ENCODE assay signal across 18 cellular contexts in genomic region chr1:185690527-185690926, GRCh38. TPM values are rescaled to one million over a fixed set of nuclear protein-coding genes. Genes with fewer than 3 reads are reported as not detected.
DNase-seq lines count a peak whose midpoint lies in the region; ATAC-seq and TF ChIP-seq lines count a peak whose summit lies in the region.
"Had no signal": no experiment of that assay in that cellular context is flagged by ENCODE, and none has a peak within 500 bp of the region (broad histone marks: within the 10 kb centered on the region; RNA-seq: fewer than 3 reads in every experiment).

No MANE protein-coding gene starts in this region.

- H3K27me3 Mint-ChIP-seq in activated CD4-positive, alpha-beta T cell treated with anti-CD3 and anti-CD28 coated beads, Interleukin-2, amount 10 ng/mL, durations not matched to agents 24 days and 14 days, result peaks cover 34% of the 10 kb centered on the region
- no peaks in the 10 kb centered on the region for H3K27me3 Mint-ChIP-seq in stimulated activated naive CD8-positive, alpha-beta T cell treated with anti-CD3 and anti-CD28 coated beads, Interleukin-15, amount 100 ng/mL, for 72 hours
- peaks cover 4% of the 10 kb centered on the region for H3K27me3 Mint-ChIP-seq in activated T-helper 17 cell treated with anti-CD3 and anti-CD28 coated beads, Interleukin-2, amount 50 U/mL, for 72 hours

- CTCF ChIA-PET in RWPE1 (lab: Yijun Ruan, JAX), result no interaction called here

- POLR2A ChIA-PET in RWPE1 (lab: Yijun Ruan, JAX; ENCODE audit: low non-redundant PET), result no interaction called here

- H3K36me3 Mint-ChIP-seq in activated CD4-positive, alpha-beta T cell treated with anti-CD3 and anti-CD28 coated beads, Interleukin-2, amount 10 ng/mL, durations not matched to agents 24 days and 14 days (ENCODE audit: low read depth), result peaks cover 7% of the 10 kb centered on the region
- no peaks in the 10 kb centered on the region for H3K36me3 Mint-ChIP-seq in activated T-helper 17 cell treated with anti-CD3 and anti-CD28 coated beads, Interleukin-2, amount 50 U/mL, for 72 hours (ENCODE audit: low read depth)

- peaks cover 10% of the 10 kb centered on the region for H3K9me3 Mint-ChIP-seq in activated CD4-positive, alpha-beta T cell treated with anti-CD3 and anti-CD28 coated beads, Interleukin-2, amount 10 ng/mL, durations not matched to agents 24 days and 14 days
- peaks cover 0 to 12% of the 10 kb centered on the region in 2 donors for H3K9me3 Mint-ChIP-seq in stimulated activated naive CD8-positive, alpha-beta T cell treated with anti-CD3 and anti-CD28 coated beads, Interleukin-15, amount 100 ng/mL, for 72 hours
- peaks cover 3% of the 10 kb centered on the region for H3K9me3 Mint-ChIP-seq in activated T-helper 17 cell treated with anti-CD3 and anti-CD28 coated beads, Interleukin-2, amount 50 U/mL, for 72 hours
- H3K9me3 Mint-ChIP-seq: CD4-positive, alpha-beta memory T cell had no signal

- peak; percentile 50 for ATAC-seq in stimulated activated naive CD8-positive, alpha-beta T cell treated with anti-CD3 and anti-CD28 coated beads, Interleukin-15, amount 100 ng/mL, for 72 hours
- no peak for ATAC-seq in stimulated activated naive CD8-positive, alpha-beta T cell treated with anti-CD3 and anti-CD28 coated beads, Interleukin-15, Interleukin-2, amounts not matched to agents 100 U/mL and 50 U/mL, for 24 hours
- ATAC-seq in activated T-helper 17 cell treated with anti-CD3 and anti-CD28 coated beads, Interleukin-2, amount 50 U/mL, for 72 hours (replicated peaks), result peak; percentile 68
- ATAC-seq: A549 had no signal

- TF ChIP-seq CTCF in RWPE1 (conservative IDR thresholded peaks at IDR 0.05; ENCODE audit: low read depth), result no peak

- H3K4me3 Mint-ChIP-seq in activated CD4-positive, alpha-beta T cell treated with anti-CD3 and anti-CD28 coated beads, Interleukin-2, amount 10 ng/mL, durations not matched to agents 24 days and 14 days, result no peak overlapping the region
- no peak overlapping the region for H3K4me3 Mint-ChIP-seq in stimulated activated naive CD8-positive, alpha-beta T cell treated with anti-CD3 and anti-CD28 coated beads, Interleukin-15, amount 100 ng/mL, for 72 hours
- no peak overlapping the region for H3K4me3 Mint-ChIP-seq in activated T-helper 17 cell treated with anti-CD3 and anti-CD28 coated beads, Interleukin-2, amount 50 U/mL, for 72 hours
- H3K4me3 Mint-ChIP-seq: CD4-positive, alpha-beta memory T cell had no signal

- H3K27ac ChIP-seq in RWPE1, result no peak overlapping the region
- H3K27ac ChIP-seq: A549, GM23248 had no signal

- intact Hi-C loops in activated CD4-positive, alpha-beta T cell treated with anti-CD3 and anti-CD28 coated beads, Interleukin-2, amount 10 ng/mL, durations not matched to agents 24 days and 14 days (cut with micrococcal nuclease), result no loop called here

- H3K27ac Mint-ChIP-seq in activated CD4-positive, alpha-beta T cell treated with anti-CD3 and anti-CD28 coated beads, Interleukin-2, amount 10 ng/mL, durations not matched to agents 24 days and 14 days, result no peak overlapping the region
- H3K27ac Mint-ChIP-seq in stimulated activated naive CD8-positive, alpha-beta T cell treated with anti-CD3 and anti-CD28 coated beads, Interleukin-15, amount 100 ng/mL, for 72 hours, result no peak overlapping the region
- no peak overlapping the region for H3K27ac Mint-ChIP-seq in activated T-helper 17 cell treated with anti-CD3 and anti-CD28 coated beads, Interleukin-2, amount 50 U/mL, for 72 hours
- H3K27ac Mint-ChIP-seq: CD4-positive, alpha-beta memory T cell had no signal

- DNase-seq in activated CD4-positive, alpha-beta T cell treated with anti-CD3 and anti-CD28 coated beads, Interleukin-2, amount 10 ng/mL, durations not matched to agents 24 days and 14 days, result peak; percentile 34
- DNase-seq in activated CD4-positive, alpha-beta T cell treated with anti-CD3 and anti-CD28 coated beads, Interleukin-2, amount 50 U/mL, for 1 hour, result no peak
- DNase-seq in stimulated activated naive CD8-positive, alpha-beta T cell treated with anti-CD3 and anti-CD28 coated beads, Interleukin-15, amount 100 ng/mL, for 72 hours, result no peak
- DNase-seq in stimulated activated naive CD8-positive, alpha-beta T cell treated with anti-CD3 and anti-CD28 coated beads, Interleukin-15, Interleukin-2, amounts not matched to agents 100 U/mL and 50 U/mL, for 24 hours, result no peak
- no peak for DNase-seq in RWPE1 (ENCODE audit: low spot score)
- no peak for DNase-seq in cerebellum (ENCODE audit: low spot score)
- DNase-seq: 8988T; C1 segment of cervical spinal cord; Calu3; CD4-positive, alpha-beta memory T cell; COR-L47; DMS153; DND-41; GM23248; H7; HCEC 1CT had no signal

- peaks cover 11% of the 10 kb centered on the region for H3K4me1 Mint-ChIP-seq in activated CD4-positive, alpha-beta T cell treated with anti-CD3 and anti-CD28 coated beads, Interleukin-2, amount 10 ng/mL, durations not matched to agents 24 days and 14 days
- H3K4me1 Mint-ChIP-seq in stimulated activated naive CD8-positive, alpha-beta T cell treated with anti-CD3 and anti-CD28 coated beads, Interleukin-15, amount 100 ng/mL, for 72 hours, result peaks cover 13% of the 10 kb centered on the region
- peaks cover 10% of the 10 kb centered on the region for H3K4me1 Mint-ChIP-seq in activated T-helper 17 cell treated with anti-CD3 and anti-CD28 coated beads, Interleukin-2, amount 50 U/mL, for 72 hours

RNA-seq across cellular contexts. Expression of gene HMCN1, which starts 43.7 kb away (rescaled TPM):
- total RNA-seq in activated CD4-positive, alpha-beta T cell treated with anti-CD3 and anti-CD28 coated beads, Interleukin-2, amount 10 ng/mL, durations not matched to agents 24 days and 14 days, result not detected in 2 replicates
- total RNA-seq in activated T-helper 17 cell treated with anti-CD3 and anti-CD28 coated beads, Interleukin-2, amount 50 U/mL, for 72 hours, result 1 to 10 TPM in 1 of 2 donors, under 1 TPM in 1; 0.06 to 1.2 TPM
- total RNA-seq in cerebellum, result 10.8 TPM
